1 cellular context compared by ENCODE assay signal in the genomic region with DNA sequence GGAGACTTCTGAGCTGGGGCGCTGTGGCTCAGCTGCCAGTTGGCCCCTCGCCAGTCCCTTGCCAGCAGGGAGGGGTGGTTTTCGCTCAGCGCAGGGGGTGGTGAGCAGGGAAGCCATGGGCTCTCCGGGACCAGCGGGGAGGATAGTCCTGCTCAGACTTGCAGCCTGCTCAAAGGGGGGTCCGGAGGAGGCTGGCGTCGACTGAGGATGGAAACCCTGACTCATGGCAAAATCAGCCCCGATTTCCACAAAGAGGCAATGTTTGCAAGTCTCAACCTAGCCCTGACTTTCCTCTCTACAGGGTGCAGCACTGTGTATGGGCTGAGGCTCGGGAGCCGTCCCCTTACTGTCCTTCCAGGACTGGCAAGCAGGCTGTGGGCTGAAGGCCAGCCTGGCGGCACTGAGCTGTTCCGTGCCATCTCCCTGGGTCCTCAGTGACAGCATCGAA.
TF ChIP-seq lines count a peak whose summit lies in the region.

No MANE protein-coding gene starts in this region.

TF ChIP-seq in HepG2, 621 proteins besides CTCF, POLR2A, EP300 and RAD21 (continued from another document):
- TF ChIP-seq, protein P1, sequence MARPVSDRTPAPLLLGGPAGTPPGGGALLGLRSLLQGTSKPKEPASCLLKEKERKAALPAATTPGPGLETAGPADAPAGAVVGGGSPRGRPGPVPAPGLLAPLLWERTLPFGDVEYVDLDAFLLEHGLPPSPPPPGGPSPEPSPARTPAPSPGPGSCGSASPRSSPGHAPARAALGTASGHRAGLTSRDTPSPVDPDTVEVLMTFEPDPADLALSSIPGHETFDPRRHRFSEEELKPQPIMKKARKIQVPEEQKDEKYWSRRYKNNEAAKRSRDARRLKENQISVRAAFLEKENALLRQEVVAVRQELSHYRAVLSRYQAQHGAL (CRISPR knock-in tag; IDR thresholded peaks at IDR 0.05; ENCODE audit: not compliant biosample characterization), result no peak
- no peak for TF ChIP-seq AGO2 (optimal IDR thresholded peaks at IDR 0.05; ENCODE audit: low read depth, low read length)
- no peak for TF ChIP-seq GPN1 (CRISPR knock-in tag; IDR thresholded peaks at IDR 0.05; ENCODE audit: borderline replicate concordance)
- no peak for TF ChIP-seq ARNTL (CRISPR knock-in tag; IDR thresholded peaks at IDR 0.05)
- no peak for TF ChIP-seq ZNF672 (CRISPR knock-in tag; IDR thresholded peaks at IDR 0.05)
- no peak for TF ChIP-seq RFX1 (IDR thresholded peaks at IDR 0.05)
- no peak for TF ChIP-seq GLI4 (CRISPR knock-in tag; IDR thresholded peaks at IDR 0.05; ENCODE audit: borderline replicate concordance)
- no peak for TF ChIP-seq PRPF4 (IDR thresholded peaks at IDR 0.05; ENCODE audit: low read depth, low read length, poor library complexity, severe bottlenecking)
- no peak for TF ChIP-seq ONECUT2 (CRISPR knock-in tag; IDR thresholded peaks at IDR 0.05)
- TF ChIP-seq ZNF274 (CRISPR knock-in tag; IDR thresholded peaks at IDR 0.05), result no peak
